ENCODE assay signal across 30 cellular contexts in the genomic region with DNA sequence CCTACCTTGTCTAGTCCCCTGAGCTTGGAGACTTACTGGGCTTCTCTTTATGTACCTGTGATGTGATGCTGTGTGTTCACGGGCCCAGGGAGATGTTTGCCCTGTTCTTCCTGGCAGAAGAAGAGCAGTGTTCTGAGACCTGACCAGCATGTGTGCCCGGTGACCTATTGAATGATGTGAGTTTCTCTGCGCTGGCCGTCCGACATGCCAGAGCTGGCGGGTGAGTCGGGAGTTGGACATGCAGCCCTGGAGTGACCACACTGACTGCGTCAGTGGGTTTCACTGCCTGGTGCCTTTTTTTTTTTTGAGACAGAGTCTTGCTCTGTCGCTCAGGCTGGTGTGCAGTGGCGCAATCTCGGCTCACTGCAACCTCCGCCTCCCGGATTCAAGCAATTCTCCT. TPM values are rescaled to one million over a fixed set of nuclear protein-coding genes. Genes with fewer than 3 reads are reported as not detected.
DNase-seq lines count a peak whose midpoint lies in the region; ATAC-seq, FAIRE-seq and TF ChIP-seq lines count a peak whose summit lies in the region.
"Had no signal": no experiment of that assay in that cellular context is flagged by ENCODE, and none has a peak within 500 bp of the region (broad histone marks: within the 10 kb centered on the region; RNA-seq: fewer than 3 reads in every experiment).

No MANE protein-coding gene starts in this region.

- in situ Hi-C loops in HepG2 (cut with HindIII; ENCODE audit: extremely low pct_ligation_motif_present, low pct_unique_long_range_greater_than_20kb): no loop called here

- H2AFZ ChIP-seq in HepG2 (ENCODE audit: low read length) (no peak overlapping the region), PC-9 (no peak overlapping the region)

- H3F3A ChIP-seq in PC-9 (ENCODE audit: insufficient read depth, low read depth): no peaks in the 10 kb centered on the region

- TF ChIP-seq POLR2A in HepG2 (IDR thresholded peaks at IDR 0.05; ENCODE audit: insufficient read depth in 1 of 2, low read depth in 2 of 2, low read length in 2 of 2) (no peak), right lobe of liver (IDR thresholded peaks at IDR 0.05) (peak; percentile 41)

- FAIRE-seq in HepG2 (lab: Jason Lieb, UNC): no peak
- FAIRE-seq in bronchial epithelial cell (lab: Jason Lieb, UNC): peak; percentile 86
- FAIRE-seq: A204.1, H54, urothelium cell line had no signal

- DNase-seq in HepG2 (ENCODE audit: low spot score) (no peak), bronchial epithelial cell (ENCODE audit: low read depth) (no peak), right lobe of liver (peak; percentile 73 to 92 (median 91)), PC-9 (no peak), left lung (no peak)
- no peak for DNase-seq in activated CD4-positive, CD25-positive, alpha-beta regulatory T cell (lab: John Stamatoyannopoulos, UW)
- DNase-seq in stimulated activated CD4-positive, alpha-beta T cell treated with anti-CD3 and anti-CD28 coated beads, Interleukin-4, amount 100 ng/mL, for 1 hour: no peak
- DNase-seq: activated CD4-positive, alpha-beta T cell treated with anti-CD3 and anti-CD28 coated beads, Interleukin-2, amount 10 ng/mL, durations not matched to agents 7 days and 5 days; activated gamma-delta T cell treated with Interleukin-2 at 50 U/mL for 16 hours; activated T-cell treated with anti-CD3 and anti-CD28 coated beads, Interleukin-2, amount 50 U/mL, for 4 hours; AML-193; CD8-positive, alpha-beta memory T cell; cerebellar nuclear complex; GDM1; hypothalamus; KG1; NCI-H1436 treated with DMSO at 0.1 percent for 48 hours; NCI-H2107; OCI-M1; posterior cingulate gyrus; SHP77 treated with DMSO at 0.1 percent for 48 hours; sigmoid colon; stimulated activated naive CD8-positive, alpha-beta T cell treated with anti-CD3 and anti-CD28 coated beads, Interleukin-15, Interleukin-2, amounts not matched to agents 100 U/mL and 50 U/mL, for 24 hours; testis; WERI-Rb-1 had no signal

- no peak for ATAC-seq in HepG2
- peak; percentile 79 to 95 (median 92) for ATAC-seq in right lobe of liver
- no peak for ATAC-seq in left lung
- ATAC-seq: activated T-cell treated with anti-CD3 and anti-CD28 coated beads, Interleukin-2, amount 50 U/mL, for 4 hours; stimulated activated naive CD8-positive, alpha-beta T cell treated with anti-CD3 and anti-CD28 coated beads, Interleukin-15, Interleukin-2, amounts not matched to agents 100 U/mL and 50 U/mL, for 24 hours had no signal

- intact Hi-C loops in HepG2 (cut with micrococcal nuclease; ENCODE audit: unreplicated experiment): no loop called here
- intact Hi-C loops in right lobe of liver (cut with DNase I): no loop called here
- intact Hi-C loops in PC-9 (cut with micrococcal nuclease; ENCODE audit: unreplicated experiment): no loop called here
- intact Hi-C loops in left lung (cut with DNase I): no loop called here

- H3K27me3 ChIP-seq in liver (ENCODE audit: control insufficient read depth in 4 of 4, insufficient read depth in 4 of 4, low read length in 3 of 4) (no peaks in the 10 kb centered on the region), HepG2 (ENCODE audit: control insufficient read depth in 1 of 2, insufficient read depth in 2 of 2, low read length in 2 of 2) (no peaks in the 10 kb centered on the region), bronchial epithelial cell (ENCODE audit: control insufficient read depth, insufficient read depth, low read length) (peaks cover 1% of the 10 kb centered on the region), right lobe of liver (no peaks in the 10 kb centered on the region), PC-9 (ENCODE audit: insufficient read depth, low read depth) (no peaks in the 10 kb centered on the region), left lung (no peaks in the 10 kb centered on the region)
- H3K27me3 ChIP-seq: sigmoid colon, testis had no signal

- no peaks in the 10 kb centered on the region for H4K20me1 ChIP-seq in HepG2 (ENCODE audit: insufficient read depth, low read length)
- H4K20me1 ChIP-seq in PC-9 (ENCODE audit: insufficient read depth): no peaks in the 10 kb centered on the region

- H3K9ac ChIP-seq in liver (ENCODE audit: low read depth in 1 of 2, low read length in 2 of 2) (peak overlapping the region in 1 of 2 donors; percentile 32), HepG2 (ENCODE audit: insufficient read depth, low read depth, low read length) (no peak overlapping the region)

- TF ChIP-seq CTCF in liver (IDR thresholded peaks at IDR 0.05; ENCODE audit: low read depth, low read length, missing input control): no peak
- TF ChIP-seq CTCF in HepG2 (CRISPR knock-in tag; IDR thresholded peaks at IDR 0.05): no peak
- TF ChIP-seq CTCF in bronchial epithelial cell (IDR thresholded peaks at IDR 0.05; ENCODE audit: insufficient read depth, low read length, severe bottlenecking): no peak
- no peak for TF ChIP-seq CTCF in right lobe of liver (IDR thresholded peaks at IDR 0.05)
- no peak for TF ChIP-seq CTCF in PC-9 (conservative IDR thresholded peaks at IDR 0.05)
- TF ChIP-seq CTCF in left lung (IDR thresholded peaks at IDR 0.05): no peak

- H3K4me1 ChIP-seq in liver (ENCODE audit: control insufficient read depth in 4 of 4, insufficient read depth in 4 of 4, low read length in 3 of 4) (peaks cover 9 to 49% (median 27%) of the 10 kb centered on the region in 4 donors), HepG2 (ENCODE audit: insufficient read depth, low read length) (peaks cover 44% of the 10 kb centered on the region), right lobe of liver (peaks cover 0 to 30% (median 9%) of the 10 kb centered on the region in 4 donors), PC-9 (replicated peaks; ENCODE audit: insufficient read depth) (no peaks in the 10 kb centered on the region), left lung (peaks cover 8 to 14% of the 10 kb centered on the region in 2 donors)
- H3K4me1 ChIP-seq: sigmoid colon, testis had no signal

- H3K9me3 ChIP-seq in liver (ENCODE audit: control insufficient read depth in 4 of 4, low read length in 3 of 4) (no peaks in the 10 kb centered on the region), HepG2 (ENCODE audit: low read length) (no peaks in the 10 kb centered on the region), right lobe of liver (no peaks in the 10 kb centered on the region), PC-9 (ENCODE audit: insufficient read depth, low read depth) (no peaks in the 10 kb centered on the region), left lung (no peaks in the 10 kb centered on the region)
- H3K9me3 ChIP-seq: sigmoid colon, testis had no signal

- TF ChIP-seq RAD21 in liver (IDR thresholded peaks at IDR 0.05) (peak in 1 of 2 donors; percentile 35), HepG2 (CRISPR knock-in tag; IDR thresholded peaks at IDR 0.05) (no peak)

- TF ChIP-seq EP300 in HepG2 (IDR thresholded peaks at IDR 0.05; ENCODE audit: low read depth in 2 of 2, low read length in 2 of 2) (no peak), HepG2 (CRISPR knock-in tag; IDR thresholded peaks at IDR 0.05; ENCODE audit: borderline replicate concordance) (no peak)

- H3K4me2 ChIP-seq in HepG2 (ENCODE audit: low read depth, low read length) (no peak overlapping the region), PC-9 (no peak overlapping the region)

- H3K4me3 ChIP-seq in liver (ENCODE audit: low read depth in 1 of 3, low read length in 3 of 3) (no peak overlapping the region), HepG2 (replicated peaks in 1 of 3; ENCODE audit: insufficient read depth in 1 of 3, low read depth in 2 of 3, low read length in 3 of 3) (no peak overlapping the region), bronchial epithelial cell (ENCODE audit: low read depth, low read length) (no peak overlapping the region), right lobe of liver (no peak overlapping the region), PC-9 (no peak overlapping the region), left lung (no peak overlapping the region)
- H3K4me3 ChIP-seq: lung, sigmoid colon, testis had no signal

- BruUV-seq in HepG2 (replicated peaks; lab: Mats Ljungman, UMichigan) (no TSS peak), PC-9 (replicated peaks; lab: Mats Ljungman, UMichigan) (no TSS peak)

- H3K27ac ChIP-seq in liver (ENCODE audit: low read depth in 1 of 2, low read length in 2 of 2) (peak overlapping the region; percentile 83 to 91), HepG2 (ENCODE audit: extremely low read length, insufficient read depth, low read length) (no peak overlapping the region), right lobe of liver (peak overlapping the region; percentile 25 to 78 (median 66)), PC-9 (no peak overlapping the region), left lung (no peak overlapping the region)
- H3K27ac ChIP-seq: sigmoid colon, testis, WERI-Rb-1 had no signal

- H3K9me2 ChIP-seq in PC-9 (ENCODE audit: insufficient read depth): no peaks in the 10 kb centered on the region

- H3K79me2 ChIP-seq in HepG2 (ENCODE audit: insufficient read depth, low read length): peaks cover 7% of the 10 kb centered on the region
- no peaks in the 10 kb centered on the region for H3K79me2 ChIP-seq in PC-9 (ENCODE audit: low read depth)

- POLR2A ChIA-PET in HepG2 (lab: Yijun Ruan, JAX) (no interaction called here), PC-9 (lab: Charles Lee; ENCODE audit: unreplicated experiment) (no interaction called here)

- CTCF ChIA-PET in HepG2 (lab: Yijun Ruan, JAX; ENCODE audit: low intra/inter-chr PET ratio, low total read pairs): no interaction called here
- CTCF ChIA-PET in PC-9 (lab: Charles Lee): no interaction called here

- 60% methylated on average over 13 of the region's 13 CpGs for WGBS in liver
- WGBS in HepG2 (ENCODE audit: low lambda C conversion rate): 94% methylated on average over 10 of the region's 13 CpGs
- WGBS in right lobe of liver (ENCODE audit: insufficient coverage, low coverage, low lambda C conversion rate, missing lambda C conversion rate): 47% methylated on average over 6 of the region's 13 CpGs

- H3K36me3 ChIP-seq in liver (ENCODE audit: control insufficient read depth in 4 of 4, insufficient read depth in 3 of 4, low read depth in 1 of 4, low read length in 3 of 4): no peaks in the 10 kb centered on the region
- H3K36me3 ChIP-seq in HepG2 (replicated peaks in 1 of 2; ENCODE audit: control insufficient read depth in 1 of 2, insufficient read depth in 2 of 2, low read length in 2 of 2): no peaks in the 10 kb centered on the region
- no peaks in the 10 kb centered on the region for H3K36me3 ChIP-seq in bronchial epithelial cell (ENCODE audit: control insufficient read depth, insufficient read depth, low read length)
- H3K36me3 ChIP-seq in right lobe of liver: no peaks in the 10 kb centered on the region
- no peaks in the 10 kb centered on the region for H3K36me3 ChIP-seq in PC-9 (ENCODE audit: low read depth)
- no peaks in the 10 kb centered on the region for H3K36me3 ChIP-seq in left lung
- H3K36me3 ChIP-seq: sigmoid colon, WERI-Rb-1 had no signal

RNA-seq across cellular contexts. Expression of a gene that starts 42.3 kb away (rescaled TPM):
- 10 to 100 TPM; 19.3 to 31.9 TPM for total RNA-seq in liver
- 10 to 100 TPM; 12.0 to 12.9 TPM for polyA plus RNA-seq in liver
- 15.6 and 16.2 TPM in 2 replicates for total RNA-seq in HepG2 (2016; rRNA removed; fragmentation: Illumina TruSeq; extraction: Trizol)
- 7.7 and 9.4 TPM in 2 replicates for total RNA-seq in HepG2 (2016; cell fraction: cytosol; rRNA removed; fragmentation: Illumina TruSeq; extraction: Trizol; ENCODE audit: low read depth)
- 14.2 and 15.2 TPM in 2 replicates for total RNA-seq in HepG2 (2016; cell fraction: insoluble cytoplasmic fraction; rRNA removed; fragmentation: Illumina TruSeq; extraction: Trizol)
- total RNA-seq in HepG2 (2016; cell fraction: membrane; rRNA removed; fragmentation: Illumina TruSeq; extraction: Trizol): 8.3 and 8.9 TPM in 2 replicates
- 15.2 and 18.4 TPM in 2 replicates for total RNA-seq in HepG2 (2016; cell fraction: nucleus; rRNA removed; fragmentation: Illumina TruSeq; extraction: Trizol)
- polyA plus RNA-seq in HepG2 (2011; rRNA removed): 5.6 and 6.2 TPM in 2 replicates
- 3.3 and 4.1 TPM in 2 replicates for polyA plus RNA-seq in HepG2 (2011; cell fraction: cytosol; rRNA removed)
- 8.2 and 8.8 TPM in 2 replicates for polyA plus RNA-seq in HepG2 (2011; cell fraction: nucleus; rRNA removed)
- 5.6 and 8.0 TPM in 2 replicates for polyA plus RNA-seq in HepG2 (2012)
- polyA plus RNA-seq in HepG2 (2016; cell fraction: cytosol; fragmentation: Illumina TruSeq; extraction: Trizol; ENCODE audit: low read depth): 0.40 and 0.80 TPM in 2 replicates
- 10.1 and 12.1 TPM in 2 replicates for polyA plus RNA-seq in HepG2 (2016; cell fraction: insoluble cytoplasmic fraction; fragmentation: Illumina TruSeq; extraction: Trizol; ENCODE audit: low read depth)
- polyA plus RNA-seq in HepG2 (2016; cell fraction: membrane; fragmentation: Illumina TruSeq; extraction: Trizol; ENCODE audit: low read depth): 1.1 and 1.4 TPM in 2 replicates
- 16.9 and 17.7 TPM in 2 replicates for polyA plus RNA-seq in HepG2 (2016; cell fraction: nucleus; fragmentation: Illumina TruSeq; extraction: Trizol; ENCODE audit: insufficient read depth, low read depth)
- polyA minus RNA-seq in HepG2 (2011; rRNA and poly(A)+ RNA removed; ENCODE audit: low replicate concordance): 12.1 TPM in 1 of 2 replicates, not detected in the other
- 7.9 and 9.0 TPM in 2 replicates for polyA minus RNA-seq in HepG2 (2011; cell fraction: cytosol; rRNA and poly(A)+ RNA removed)
- 17.5 and 18.3 TPM in 2 replicates for polyA minus RNA-seq in HepG2 (2011; cell fraction: nucleus; rRNA and poly(A)+ RNA removed)
- 0.53 and 1.5 TPM in 2 replicates for total RNA-seq in bronchial epithelial cell
- 10 to 100 TPM; 23.6 to 54.5 (median 42.9) TPM for total RNA-seq in right lobe of liver
- total RNA-seq in PC-9 (2021): 0.31 and 0.50 TPM in 2 replicates
- total RNA-seq in left lung: 10 to 100 TPM; 31.2 to 68.1 TPM
- total RNA-seq: activated CD4-positive, alpha-beta T cell treated with anti-CD3 and anti-CD28 coated beads, Interleukin-2, amount 10 ng/mL, durations not matched to agents 7 days and 5 days; CD8-positive, alpha-beta memory T cell had no signal
- polyA plus RNA-seq: CD8-positive, alpha-beta memory T cell had no signal

Comparison
In these comparisons a context has a peak if more than half of its experiments do, and no peak if none do; other contexts are left out.
1. H3K27ac ChIP-seq: peak in liver (2 of 2) and right lobe of liver (3 of 3); none in HepG2 (single experiment), PC-9 (single experiment) and left lung (0 of 2).
2. ATAC-seq: peak in right lobe of liver (4 of 4); none in HepG2 (single experiment) and left lung (single experiment).
3. DNase-seq: peak in right lobe of liver (3 of 3); none in HepG2 (single experiment), bronchial epithelial cell (single experiment), PC-9 (0 of 2), activated CD4-positive, CD25-positive, alpha-beta regulatory T cell (0 of 4), left lung (0 of 2) and stimulated activated CD4-positive, alpha-beta T cell treated with anti-CD3 and anti-CD28 coated beads, Interleukin-4, amount 100 ng/mL, for 1 hour (single experiment).